14 cellular contexts compared by ENCODE assay signal in genomic region chr11:68398870-68399865, GRCh38.
A peak's percentile ranks its signal among the peaks of the same experiment; 100 is the strongest.
DNase-seq lines count a peak whose midpoint lies in the region; ATAC-seq and TF ChIP-seq lines count a peak whose summit lies in the region.
"Had no signal": no experiment of that assay in that cellular context is flagged by ENCODE, and none has a peak within 500 bp of the region (broad histone marks: within the 10 kb centered on the region; RNA-seq: fewer than 3 reads in every experiment).

No MANE protein-coding gene starts in this region.

- peak overlapping the region; percentile 49 to 59 for H3K27ac ChIP-seq in esophagus (ENCODE audit: low read depth in 2 of 2, low read length in 1 of 2)
- peak overlapping the region; percentile 85 for H3K27ac ChIP-seq in muscle layer of colon (ENCODE audit: low read depth, low read length)
- H3K27ac ChIP-seq in transverse colon: peak overlapping the region; percentile 74 to 91 (median 83)

- H3K36me3 ChIP-seq in esophagus (ENCODE audit: control insufficient read depth in 2 of 2, insufficient read depth in 2 of 2, low read length in 1 of 2): peaks cover 3 to 15% of the 10 kb centered on the region in 2 donors
- peaks cover 19% of the 10 kb centered on the region for H3K36me3 ChIP-seq in muscle layer of colon (ENCODE audit: insufficient read depth, low read length)
- H3K36me3 ChIP-seq in transverse colon: peaks cover 0 to 7% (median 0%) of the 10 kb centered on the region in 4 donors

- H3K4me3 ChIP-seq in esophagus (ENCODE audit: low read depth in 1 of 2, low read length in 2 of 2) (no peak overlapping the region), muscle layer of colon (ENCODE audit: low read depth in 1 of 2, low read length in 2 of 2) (no peak overlapping the region), transverse colon (no peak overlapping the region)
- H3K4me3 ChIP-seq: mucosa of descending colon had no signal

- TF ChIP-seq CTCF in transverse colon (IDR thresholded peaks at IDR 0.05): no peak

- no peak overlapping the region for H3K9ac ChIP-seq in muscle layer of colon (ENCODE audit: low read length)

- no peak for TF ChIP-seq EP300 in transverse colon (IDR thresholded peaks at IDR 0.05; ENCODE audit: low read depth)

- in situ Hi-C loops in transverse colon (cut with MboI; ENCODE audit: low pct_ligation_motif_present in 1 of 4, low pct_unique_long_range_greater_than_20kb in 1 of 4, low sequenced_read_pairs in 3 of 4): loop anchor here in 1 of 4 donors (25.0 kb wide), 1 partner anchor 137 kb away; the partner anchor contains the start of gene C11orf24

- intact Hi-C loops in transverse colon (cut with DNase I; ENCODE audit: low total_unique reads): no loop called here

- H3K4me1 ChIP-seq in esophagus (ENCODE audit: control insufficient read depth in 2 of 2, insufficient read depth in 2 of 2, low read length in 1 of 2): peaks cover 0 to 2% of the 10 kb centered on the region in 2 donors
- H3K4me1 ChIP-seq in muscle layer of colon (ENCODE audit: insufficient read depth, low read length): peaks cover 35% of the 10 kb centered on the region
- peaks cover 18 to 39% (median 30%) of the 10 kb centered on the region in 4 donors for H3K4me1 ChIP-seq in transverse colon

- no peak for TF ChIP-seq POLR2A in transverse colon (IDR thresholded peaks at IDR 0.05)

- ATAC-seq in GM19467 (IDR thresholded peaks at IDR 0.05; ENCODE audit: unreplicated experiment): no peak
- ATAC-seq: activated T-cell treated with anti-CD3 and anti-CD28 coated beads, Interleukin-2, amount 50 U/mL, for 4 hours had no signal

- no peaks in the 10 kb centered on the region for H3K27me3 ChIP-seq in esophagus (ENCODE audit: control insufficient read depth in 1 of 2, insufficient read depth in 2 of 2, low read length in 2 of 2)
- no peaks in the 10 kb centered on the region for H3K27me3 ChIP-seq in muscle layer of colon (ENCODE audit: control insufficient read depth in 1 of 2, insufficient read depth in 2 of 2, low read length in 2 of 2)
- H3K27me3 ChIP-seq in transverse colon: no peaks in the 10 kb centered on the region

- H3K9me3 ChIP-seq in esophagus (ENCODE audit: control insufficient read depth in 2 of 2, insufficient read depth in 1 of 2, low read depth in 1 of 2, low read length in 1 of 2) (no peaks in the 10 kb centered on the region), muscle layer of colon (ENCODE audit: low read length) (no peaks in the 10 kb centered on the region), transverse colon (no peaks in the 10 kb centered on the region)
- H3K9me3 ChIP-seq: mucosa of descending colon had no signal

- 50 to 60% methylated on average over 19 of the region's 19 CpGs for WGBS in esophagus, 2 donors
- WGBS in transverse colon (ENCODE audit: low coverage in 1 of 2), 2 donors: 69 to 71% methylated on average over 12 to 19 of the region's 19 CpGs

- DNase-seq in NCI-H446 (lab: John Stamatoyannopoulos, UW) (peak; percentile 56 to 75), transverse colon (peak; percentile 48), UCSD-AML1 (lab: John Stamatoyannopoulos, UW; ENCODE audit: unreplicated experiment) (no peak), glomerular visceral epithelial cell (ENCODE audit: extremely low spot score) (no peak), activated gamma-delta T cell treated with Interleukin-2 at 50 U/mL for 16 hours (no peak)
- DNase-seq: activated T-cell treated with anti-CD3 and anti-CD28 coated beads, Interleukin-2, amount 50 U/mL, for 4 hours; caudate nucleus; mucosa of descending colon; NCI-H1417; stimulated activated naive CD4-positive, alpha-beta T cell treated with Interleukin-2 at 50 U/mL for 16 hours; T1000 had no signal

Comparison
In these comparisons a context has a peak if more than half of its experiments do, and no peak if none do; other contexts are left out.
1. DNase-seq: peak in NCI-H446 (2 of 2) and transverse colon (single experiment); none in UCSD-AML1 (single experiment), glomerular visceral epithelial cell (single experiment) and activated gamma-delta T cell treated with Interleukin-2 at 50 U/mL for 16 hours (single experiment).
2. Peak in every context shown above with its lines, with median percentiles within 50 percentile points of each other: H3K27ac ChIP-seq.